22 cellular contexts compared by ENCODE assay signal in the genomic region with DNA sequence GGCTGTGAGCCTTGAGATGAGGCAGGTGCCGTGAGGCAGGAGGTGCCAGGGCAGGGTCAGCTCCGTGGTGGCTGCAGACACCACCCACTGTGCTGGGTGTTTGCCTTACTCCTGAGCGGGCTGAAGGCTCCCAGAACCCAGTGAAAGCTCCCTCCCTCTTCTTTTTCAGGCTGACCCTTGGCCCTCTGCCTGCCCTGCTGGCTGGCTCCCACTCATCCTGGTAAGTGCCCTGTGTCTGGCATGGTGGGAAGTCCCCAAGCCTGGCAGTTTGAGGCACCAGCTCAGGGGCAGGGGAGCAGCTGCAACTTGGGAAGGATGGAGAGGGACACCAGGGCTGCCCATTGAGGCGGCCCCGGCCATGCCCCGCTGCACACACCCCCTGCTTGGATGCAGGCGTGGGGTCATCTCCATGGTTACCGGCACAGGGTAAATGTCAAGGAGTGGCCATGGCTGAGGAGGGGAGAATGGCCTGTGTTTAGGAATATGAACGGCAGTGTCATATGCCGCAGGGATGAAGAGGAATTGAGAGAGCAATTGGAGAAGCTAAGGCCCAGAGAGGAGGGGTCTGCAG. TPM values are rescaled to one million over a fixed set of nuclear protein-coding genes. Genes with fewer than 3 reads are reported as not detected.
A peak's percentile ranks its signal among the peaks of the same experiment; 100 is the strongest.
DNase-seq lines count a peak whose midpoint lies in the region; ATAC-seq and TF ChIP-seq lines count a peak whose summit lies in the region.
"Had no signal": no experiment of that assay in that cellular context is flagged by ENCODE, and none has a peak within 500 bp of the region (broad histone marks: within the 10 kb centered on the region; RNA-seq: fewer than 3 reads in every experiment).

No MANE protein-coding gene starts in this region.

- no peaks in the 10 kb centered on the region for H3K9me3 ChIP-seq in neural progenitor cell (ENCODE audit: low read depth)
- H3K9me3 ChIP-seq in stomach = no peaks in the 10 kb centered on the region
- H3K9me3 ChIP-seq: colonic mucosa, gastroesophageal sphincter, sigmoid colon, SJSA1, tibial artery had no signal

- peaks cover 95% of the 10 kb centered on the region for H3K36me3 Mint-ChIP-seq in dendritic cell treated with granulocyte-macrophage colony-stimulating factor and Interleukin-4, amounts not matched to agents 40 ng/mL and 50 ng/mL, for 4 days (ENCODE audit: low read depth)
- no peaks in the 10 kb centered on the region for H3K36me3 Mint-ChIP-seq in neural progenitor cell

- TF ChIP-seq EP300 in stomach (IDR thresholded peaks at IDR 0.05) = no peak

- no peak for ATAC-seq in HG03280 (IDR thresholded peaks at IDR 0.05; ENCODE audit: unreplicated experiment)
- ATAC-seq: gastroesophageal sphincter had no signal

- no peaks in the 10 kb centered on the region for H3K79me2 ChIP-seq in neural progenitor cell (ENCODE audit: low read depth)

- no peaks in the 10 kb centered on the region for H3K27me3 ChIP-seq in neural progenitor cell
- H3K27me3 ChIP-seq in stomach = no peaks in the 10 kb centered on the region
- H3K27me3 ChIP-seq: colonic mucosa, gastroesophageal sphincter, sigmoid colon, SJSA1, tibial artery had no signal

- peak; percentile 34 for DNase-seq in Caki2 (ENCODE audit: low read depth)
- DNase-seq in NCI-H146 treated with DMSO at 0.1 percent for 48 hours (lab: John Stamatoyannopoulos, UW; ENCODE audit: unreplicated experiment) = peak; percentile 63
- DNase-seq in neural progenitor cell (ENCODE audit: low spot score) = no peak
- DNase-seq in activated CD4-positive, alpha-beta T cell treated with anti-CD3 and anti-CD28 coated beads, Interleukin-2, amount 50 U/mL, for 4 hours = no peak
- DNase-seq in stomach = no peak
- no peak for DNase-seq in GDM1 (lab: John Stamatoyannopoulos, UW)
- DNase-seq: activated CD4-positive, alpha-beta T cell treated with anti-CD3 and anti-CD28 coated beads, Interleukin-2, amount 50 U/mL, for 1 hour; activated effector memory CD4-positive, alpha-beta T cell treated with Interleukin-2 at 50 U/mL for 16 hours; aorta; colonic mucosa; GOT3; NCI-H1105; NCI-H345; sigmoid colon; stimulated activated CD4-positive, alpha-beta T cell treated with anti-CD3 and anti-CD28 coated beads, Interleukin-4, amount 100 ng/mL, for 1 hour; stimulated activated CD8-positive, alpha-beta memory T cell treated with anti-CD3 and anti-CD28 coated beads, Interleukin-4, amount 100 ng/mL, for 48 hours; T1000; tibial artery had no signal

- intact Hi-C loops in dendritic cell treated with granulocyte-macrophage colony-stimulating factor and Interleukin-4, amounts not matched to agents 40 ng/mL and 50 ng/mL, for 4 days (cut with micrococcal nuclease) = no loop called here
- intact Hi-C loops in stomach (cut with DNase I; ENCODE audit: low total_unique reads) = no loop called here

- peaks cover 95% of the 10 kb centered on the region for H3K4me1 Mint-ChIP-seq in dendritic cell treated with granulocyte-macrophage colony-stimulating factor and Interleukin-4, amounts not matched to agents 40 ng/mL and 50 ng/mL, for 4 days (ENCODE audit: low read depth)
- peaks cover 48% of the 10 kb centered on the region for H3K4me1 Mint-ChIP-seq in neural progenitor cell

- no peak overlapping the region for H3K27ac ChIP-seq in neural progenitor cell
- peak overlapping the region in 2 of 5 donors; percentile 83 to 91 for H3K27ac ChIP-seq in stomach
- H3K27ac ChIP-seq: colonic mucosa, SJSA1, tibial artery had no signal

- no peaks in the 10 kb centered on the region for H3K36me3 ChIP-seq in neural progenitor cell
- peaks cover 0 to 10% (median 8%) of the 10 kb centered on the region in 4 donors for H3K36me3 ChIP-seq in stomach
- H3K36me3 ChIP-seq: colonic mucosa, sigmoid colon, SJSA1 had no signal

- H3K27ac Mint-ChIP-seq in dendritic cell treated with granulocyte-macrophage colony-stimulating factor and Interleukin-4, amounts not matched to agents 40 ng/mL and 50 ng/mL, for 4 days = peak overlapping the region; percentile 82
- no peak overlapping the region for H3K27ac Mint-ChIP-seq in neural progenitor cell

- no peak overlapping the region for H2AFZ ChIP-seq in neural progenitor cell (replicated peaks)

- H3K4me3 Mint-ChIP-seq in dendritic cell treated with granulocyte-macrophage colony-stimulating factor and Interleukin-4, amounts not matched to agents 40 ng/mL and 50 ng/mL, for 4 days = peak overlapping the region; percentile 65
- peak overlapping the region; percentile 72 for H3K4me3 Mint-ChIP-seq in neural progenitor cell

- H3K4me1 ChIP-seq in neural progenitor cell = peaks cover 28% of the 10 kb centered on the region
- peaks cover 55 to 95% (median 88%) of the 10 kb centered on the region in 4 donors for H3K4me1 ChIP-seq in stomach

- H3K9ac ChIP-seq in neural progenitor cell = no peak overlapping the region

- in situ Hi-C loops in Caki2 (cut with HindIII; ENCODE audit: low pct_unique_long_range_greater_than_20kb, low sequenced_read_pairs) = no loop called here

- H3K4me3 ChIP-seq in neural progenitor cell (no peak overlapping the region), stomach (no peak overlapping the region)
- H3K4me3 ChIP-seq: colonic mucosa, gastroesophageal sphincter, sigmoid colon, SJSA1, tibial artery had no signal

- 63 to 75% (median 70%) methylated on average over 10 of the region's 10 CpGs for WGBS in stomach, 5 donors

- H3K4me2 ChIP-seq in neural progenitor cell = no peak overlapping the region

- TF ChIP-seq POLR2A in stomach (IDR thresholded peaks at IDR 0.05) = no peak

- no peak for TF ChIP-seq CTCF in neural progenitor cell (IDR thresholded peaks at IDR 0.05)
- TF ChIP-seq CTCF in stomach (IDR thresholded peaks at IDR 0.05) = no peak

- H3K27me3 Mint-ChIP-seq in dendritic cell treated with granulocyte-macrophage colony-stimulating factor and Interleukin-4, amounts not matched to agents 40 ng/mL and 50 ng/mL, for 4 days = no peaks in the 10 kb centered on the region
- peaks cover 18% of the 10 kb centered on the region for H3K27me3 Mint-ChIP-seq in neural progenitor cell (ENCODE audit: insufficient read depth, low read depth)

- H3F3A ChIP-seq in neural progenitor cell (ENCODE audit: low read depth) = no peaks in the 10 kb centered on the region

- H3K9me3 Mint-ChIP-seq in dendritic cell treated with granulocyte-macrophage colony-stimulating factor and Interleukin-4, amounts not matched to agents 40 ng/mL and 50 ng/mL, for 4 days = no peaks in the 10 kb centered on the region
- H3K9me3 Mint-ChIP-seq in neural progenitor cell = no peaks in the 10 kb centered on the region

- H4K20me1 ChIP-seq in neural progenitor cell (ENCODE audit: low read depth) = no peaks in the 10 kb centered on the region

RNA-seq across cellular contexts. Expression of gene SH3BP2, which starts 16.8 kb away (rescaled TPM):
- 17.9 and 22.6 TPM in 2 replicates for total RNA-seq in Caki2 (2014; rRNA removed; shearing (Covaris generic); ENCODE audit: low replicate concordance)
- 11.8 and 30.8 TPM in 2 replicates for total RNA-seq in neural progenitor cell (ENCODE audit: low replicate concordance)
- total RNA-seq in stomach = 100 to 1,000 TPM in 2 of 5 donors, 10 to 100 TPM in 3; 31.8 to 151 (median 89.9) TPM
- polyA plus RNA-seq in stomach = 10 to 100 TPM in 2 of 3 donors, 1 to 10 TPM in 1; 9.0 to 26.7 (median 11.1) TPM

RNA-seq across cellular contexts. Expression of gene ADD1, which starts 33.9 kb away (rescaled TPM):
- 98.4 and 132 TPM in 2 replicates for total RNA-seq in Caki2 (2014; rRNA removed; shearing (Covaris generic); ENCODE audit: low replicate concordance)
- total RNA-seq in neural progenitor cell (ENCODE audit: low replicate concordance) (131 and 140 TPM in 2 replicates), stomach (1,000 to 10,000 TPM in 1 of 5 donors, 100 to 1,000 TPM in 4; 162 to 1,174 (median 290) TPM)
- polyA plus RNA-seq in stomach = 100 to 1,000 TPM; 103 to 197 (median 127) TPM

RNA-seq across cellular contexts. Expression of gene TNIP2, which starts 53.6 kb away (rescaled TPM):
- 60.8 and 73.0 TPM in 2 replicates for total RNA-seq in Caki2 (2014; rRNA removed; shearing (Covaris generic); ENCODE audit: low replicate concordance)
- total RNA-seq in neural progenitor cell (ENCODE audit: low replicate concordance) (24.5 and 37.6 TPM in 2 replicates), stomach (100 to 1,000 TPM in 2 of 5 donors, 10 to 100 TPM in 3; 18.7 to 194 (median 59.6) TPM)
- 10 to 100 TPM; 36.1 to 42.5 (median 37.6) TPM for polyA plus RNA-seq in stomach

Comparison
In these comparisons a context has a peak if more than half of its experiments do, and no peak if none do; other contexts are left out.
1. DNase-seq: peak in Caki2 (single experiment) and NCI-H146 treated with DMSO at 0.1 percent for 48 hours (single experiment); none in neural progenitor cell (single experiment), activated CD4-positive, alpha-beta T cell treated with anti-CD3 and anti-CD28 coated beads, Interleukin-2, amount 50 U/mL, for 4 hours (0 of 2), stomach (single experiment) and GDM1 (single experiment).